In the genomic region with DNA sequence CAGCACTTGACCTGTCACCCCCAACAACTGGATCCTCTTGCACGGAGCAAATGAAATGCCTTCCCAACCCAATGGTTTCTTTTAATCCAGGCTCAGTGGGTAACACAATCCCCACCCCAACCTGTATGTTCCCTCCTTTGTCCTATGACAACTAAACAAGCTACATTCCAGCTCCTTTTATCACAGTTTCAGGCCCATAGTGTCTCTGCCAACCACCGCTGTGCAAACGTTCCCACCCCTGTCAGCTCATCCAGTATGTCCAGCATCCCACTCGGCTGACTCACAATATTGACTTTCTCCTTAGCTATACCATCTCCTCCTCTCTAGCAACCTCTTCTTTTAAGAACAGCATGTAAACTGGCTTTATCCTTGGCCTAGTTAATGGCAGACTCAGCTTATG, we compare ENCODE assay signal across 11 cellular contexts.
A peak's percentile ranks its signal among the peaks of the same experiment; 100 is the strongest.
DNase-seq lines count a peak whose midpoint lies in the region; ATAC-seq and TF ChIP-seq lines count a peak whose summit lies in the region.
"Had no signal": no experiment of that assay in that cellular context is flagged by ENCODE, and none has a peak within 500 bp of the region (broad histone marks: within the 10 kb centered on the region; RNA-seq: fewer than 3 reads in every experiment).

No MANE protein-coding gene starts in this region.

- POLR2A ChIA-PET in CD4-positive, alpha-beta memory T cell (lab: Charles Lee; ENCODE audit: partially characterized antibody), result interaction anchor here (2.1 kb wide), 1 partner anchor 12 kb away, joined by 6 read pairs; no protein-coding TSS in a partner anchor
- POLR2A ChIA-PET in PC-9 (lab: Charles Lee; ENCODE audit: unreplicated experiment), result interaction anchor here (0.5 to 1.1 kb wide), 10 partner anchors 9 to 1006 kb away, joined by 3 to 23 read pairs (median 6); a partner anchor contains a TSS

- H4K20me1 ChIP-seq in PC-9 (ENCODE audit: insufficient read depth), result no peaks in the 10 kb centered on the region

- peaks cover 0 to 16% (median 4%) of the 10 kb centered on the region in 4 donors for H3K4me1 Mint-ChIP-seq in CD4-positive, alpha-beta memory T cell

- no peaks in the 10 kb centered on the region for H3K9me3 Mint-ChIP-seq in CD4-positive, alpha-beta memory T cell
- H3K9me3 Mint-ChIP-seq: naive thymus-derived CD4-positive, alpha-beta T cell had no signal

- no peak for DNase-seq in CD4-positive, alpha-beta memory T cell
- DNase-seq in PC-9, result peak; percentile 83 to 98
- DNase-seq in fibroblast of mammary gland (ENCODE audit: low read depth), result peak; percentile 86
- DNase-seq in psoas muscle, result no peak
- DNase-seq in NCI-H524 treated with DMSO at 0.1 percent for 48 hours (lab: John Stamatoyannopoulos, UW), result no peak
- no peak for DNase-seq in midbrain (lab: John Stamatoyannopoulos, UW)
- no peak for DNase-seq in NCI-H1105 treated with DMSO at 0.1 percent for 48 hours (lab: John Stamatoyannopoulos, UW)
- no peak for DNase-seq in iPS-NIHi7 (ENCODE audit: extremely low spot score)
- DNase-seq: COR-L47; naive thymus-derived CD4-positive, alpha-beta T cell; NCI-H2171 had no signal

- H3K4me2 ChIP-seq in PC-9, result peak overlapping the region; percentile 47

- CTCF ChIA-PET in CD4-positive, alpha-beta memory T cell (lab: Charles Lee; ENCODE audit: partially characterized antibody), result interaction anchor here (1.2 to 2.6 kb wide), 2 partner anchors 12 to 39 kb away, joined by 3 to 15 read pairs; no protein-coding TSS in a partner anchor
- CTCF ChIA-PET in PC-9 (lab: Charles Lee), result interaction anchor here (1.0 kb wide), 1 partner anchor 39 kb away, joined by 4 read pairs; no protein-coding TSS in a partner anchor

- ATAC-seq in psoas muscle, result peak in 1 of 4 donors; percentile 22
- ATAC-seq: naive thymus-derived CD4-positive, alpha-beta T cell had no signal

- BruUV-seq in PC-9 (replicated peaks; lab: Mats Ljungman, UMichigan), result no TSS peak

- peak overlapping the region; percentile 10; the same call in 1 of the 2 replicates for H2AFZ ChIP-seq in PC-9

- no peak for TF ChIP-seq CTCF in PC-9 (conservative IDR thresholded peaks at IDR 0.05)
- TF ChIP-seq CTCF in fibroblast of mammary gland (conservative IDR thresholded peaks at IDR 0.05; ENCODE audit: control insufficient read depth, insufficient read depth, low read depth, low read length), result no peak
- TF ChIP-seq CTCF in psoas muscle (IDR thresholded peaks at IDR 0.05), result no peak

- H3K27me3 Mint-ChIP-seq in CD4-positive, alpha-beta memory T cell, result no peaks in the 10 kb centered on the region
- H3K27me3 Mint-ChIP-seq: naive thymus-derived CD4-positive, alpha-beta T cell had no signal

- H3K9me3 ChIP-seq in CD4-positive, alpha-beta memory T cell (ENCODE audit: control insufficient read depth in 1 of 2, low read length in 2 of 2), result no peaks in the 10 kb centered on the region
- H3K9me3 ChIP-seq in PC-9 (ENCODE audit: insufficient read depth, low read depth) (no peaks in the 10 kb centered on the region), psoas muscle (no peaks in the 10 kb centered on the region)

- intact Hi-C loops in CD4-positive, alpha-beta memory T cell (cut with micrococcal nuclease), result no loop called here
- intact Hi-C loops in PC-9 (cut with micrococcal nuclease; ENCODE audit: unreplicated experiment) (loop anchor here (1.0 kb wide), 3 partner anchors 10 to 19 kb away; no protein-coding TSS in a partner anchor), psoas muscle (cut with DNase I) (no loop called here)

- H3K27ac Mint-ChIP-seq in CD4-positive, alpha-beta memory T cell, result peak overlapping the region in 6 of 7 donors; percentile 14 to 77 (median 64)

- H3K36me3 Mint-ChIP-seq in CD4-positive, alpha-beta memory T cell, result no peaks in the 10 kb centered on the region

- no peaks in the 10 kb centered on the region for H3K27me3 ChIP-seq in CD4-positive, alpha-beta memory T cell (ENCODE audit: insufficient read depth, low read length)
- H3K27me3 ChIP-seq in PC-9 (ENCODE audit: insufficient read depth, low read depth), result no peaks in the 10 kb centered on the region
- no peaks in the 10 kb centered on the region for H3K27me3 ChIP-seq in psoas muscle (ENCODE audit: insufficient read depth in 3 of 3, low read length in 2 of 3)

- H3K4me1 ChIP-seq in CD4-positive, alpha-beta memory T cell (ENCODE audit: insufficient read depth, low read length), result no peaks in the 10 kb centered on the region
- peaks cover 28% of the 10 kb centered on the region for H3K4me1 ChIP-seq in PC-9 (replicated peaks; ENCODE audit: insufficient read depth)
- H3K4me1 ChIP-seq in psoas muscle, result peaks cover 79% of the 10 kb centered on the region

- H3F3A ChIP-seq in PC-9 (ENCODE audit: insufficient read depth, low read depth), result peaks cover 20% of the 10 kb centered on the region

- 48 to 64% (median 51%) methylated on average over 4 of the region's 4 CpGs for WGBS in psoas muscle, 3 donors

- H3K4me3 Mint-ChIP-seq in CD4-positive, alpha-beta memory T cell, result no peak overlapping the region
- H3K4me3 Mint-ChIP-seq: naive thymus-derived CD4-positive, alpha-beta T cell had no signal

- H3K79me2 ChIP-seq in PC-9 (ENCODE audit: low read depth), result no peaks in the 10 kb centered on the region

- no peaks in the 10 kb centered on the region for H3K9me2 ChIP-seq in PC-9 (ENCODE audit: insufficient read depth)

- H3K4me3 ChIP-seq in CD4-positive, alpha-beta memory T cell (ENCODE audit: low read length in 2 of 2), result no peak overlapping the region
- H3K4me3 ChIP-seq in PC-9, result no peak overlapping the region
- no peak overlapping the region for H3K4me3 ChIP-seq in fibroblast of mammary gland (ENCODE audit: control insufficient read depth, low read depth, low read length)
- no peak overlapping the region for H3K4me3 ChIP-seq in psoas muscle

- H3K27ac ChIP-seq in CD4-positive, alpha-beta memory T cell (ENCODE audit: low read depth, low read length), result no peak overlapping the region
- H3K27ac ChIP-seq in PC-9 (peak overlapping the region; percentile 85), psoas muscle (peak overlapping the region; percentile 77)

- no peaks in the 10 kb centered on the region for H3K36me3 ChIP-seq in CD4-positive, alpha-beta memory T cell (ENCODE audit: insufficient read depth, low read length)
- H3K36me3 ChIP-seq in PC-9 (ENCODE audit: low read depth) (no peaks in the 10 kb centered on the region), psoas muscle (ENCODE audit: insufficient read depth in 1 of 2, low read depth in 1 of 2) (no peaks in the 10 kb centered on the region)

Comparison
In these comparisons a context has a peak if more than half of its experiments do, and no peak if none do; other contexts are left out.
1. DNase-seq: peak in PC-9 (2 of 2) and fibroblast of mammary gland (single experiment); none in CD4-positive, alpha-beta memory T cell (0 of 5), psoas muscle (0 of 2), NCI-H524 treated with DMSO at 0.1 percent for 48 hours (single experiment), midbrain (single experiment), NCI-H1105 treated with DMSO at 0.1 percent for 48 hours (single experiment) and iPS-NIHi7 (single experiment).